Comparison of ENCODE assay signal across 1 cellular context in the genomic region with DNA sequence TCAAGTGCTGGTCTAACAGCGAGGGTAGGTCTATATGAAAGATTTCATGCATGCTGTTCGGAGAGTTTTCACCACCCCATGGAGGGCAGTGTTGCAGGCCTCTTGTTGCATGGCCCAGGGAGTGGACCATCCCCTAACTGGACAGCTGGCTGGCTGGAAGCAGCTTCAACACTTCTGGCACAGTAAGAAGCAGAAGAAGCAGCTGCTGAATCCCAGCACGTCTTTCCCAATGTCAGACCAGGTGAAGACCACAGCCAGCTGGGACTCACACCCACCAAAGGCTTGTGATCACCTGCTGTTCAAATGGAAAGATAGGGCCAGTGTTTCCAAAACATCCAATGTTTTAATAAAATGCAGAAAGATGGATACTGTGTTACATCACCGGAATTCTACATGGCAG.
TF ChIP-seq lines count a peak whose summit lies in the region.

No MANE protein-coding gene starts in this region.

TF ChIP-seq in H1, 55 proteins besides CTCF, POLR2A, EP300 and RAD21:
- TF ChIP-seq MAFK (IDR thresholded peaks at IDR 0.05; ENCODE audit: low read depth, low read length) = no peak
- no peak for TF ChIP-seq TAF1 (IDR thresholded peaks at IDR 0.05; ENCODE audit: low read depth, low read length)
- no peak for TF ChIP-seq EZH2 (IDR thresholded peaks at IDR 0.05; ENCODE audit: low read depth, low read length, severe bottlenecking)
- TF ChIP-seq BACH1 (IDR thresholded peaks at IDR 0.05; ENCODE audit: low read length) = no peak
- no peak for TF ChIP-seq TCF12 (IDR thresholded peaks at IDR 0.05; ENCODE audit: low read depth, low read length)
- TF ChIP-seq KDM1A (IDR thresholded peaks at IDR 0.05; ENCODE audit: borderline replicate concordance, low read length) = no peak
- TF ChIP-seq RFX5 (IDR thresholded peaks at IDR 0.05; ENCODE audit: borderline replicate concordance, low read depth, low read length) = no peak
- TF ChIP-seq BRCA1 (IDR thresholded peaks at IDR 0.05; ENCODE audit: low read depth, low read length) = no peak
- TF ChIP-seq CHD1 (IDR thresholded peaks at IDR 0.05; ENCODE audit: low read depth, low read length) = no peak
- TF ChIP-seq ATF3 (IDR thresholded peaks at IDR 0.05; ENCODE audit: insufficient read depth, low read depth, low read length) = no peak
- no peak for TF ChIP-seq SIRT6 (IDR thresholded peaks at IDR 0.05; ENCODE audit: low read length)
- TF ChIP-seq FOSL1 (IDR thresholded peaks at IDR 0.05; ENCODE audit: insufficient read depth, low read depth, low read length) = no peak
- TF ChIP-seq KDM5A (IDR thresholded peaks at IDR 0.05; ENCODE audit: low read length) = no peak
- TF ChIP-seq GABPA (IDR thresholded peaks at IDR 0.05; ENCODE audit: borderline replicate concordance, insufficient read depth, low read length) = no peak
- TF ChIP-seq RXRA (IDR thresholded peaks at IDR 0.05; ENCODE audit: insufficient read depth, low read depth, low read length) = no peak
- no peak for TF ChIP-seq HDAC2 (IDR thresholded peaks at IDR 0.05; ENCODE audit: borderline replicate concordance in 1 of 2, low read depth in 2 of 2, low read length in 2 of 2)
- no peak for TF ChIP-seq NRF1 (IDR thresholded peaks at IDR 0.05; ENCODE audit: low read depth, low read length)
- TF ChIP-seq SIN3A (conservative IDR thresholded peaks at IDR 0.05 in 1 of 2, IDR thresholded peaks at IDR 0.05 in 1 of 2; ENCODE audit: low read depth in 1 of 2, low read length in 2 of 2) = no peak
